1 cellular context compared by ENCODE assay signal in the genomic region with DNA sequence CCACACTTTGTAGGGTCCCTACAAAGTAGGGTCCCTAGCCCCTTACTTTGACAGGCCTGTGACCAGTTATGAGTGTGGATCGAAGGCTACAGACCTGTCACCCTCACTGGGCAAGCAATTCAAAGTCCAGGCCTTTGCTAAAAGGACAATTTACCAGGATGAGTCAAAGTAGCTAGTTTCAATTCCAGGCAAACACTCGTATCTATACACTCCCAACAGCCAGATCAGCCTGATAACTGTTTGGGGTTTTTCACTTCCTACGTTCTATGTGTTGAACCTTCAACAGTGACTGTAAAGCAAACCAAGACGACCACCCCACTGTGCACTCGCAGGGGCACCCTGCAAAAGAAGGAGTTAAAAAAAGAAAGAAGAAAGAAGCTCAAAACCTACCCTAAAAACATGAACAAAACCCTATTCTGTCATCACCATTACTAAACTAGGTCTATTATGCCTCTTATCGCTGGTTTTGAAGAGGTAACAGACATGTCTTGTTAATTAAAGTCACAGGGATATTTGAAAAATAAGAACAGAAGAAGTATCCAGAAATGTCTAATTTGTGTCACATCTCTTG.
TF ChIP-seq lines count a peak whose summit lies in the region.

No MANE protein-coding gene starts in this region.

TF ChIP-seq in GM23338, 12 proteins besides CTCF, POLR2A, EP300 and RAD21 (continued from another document):
- TF ChIP-seq, protein P1, sequence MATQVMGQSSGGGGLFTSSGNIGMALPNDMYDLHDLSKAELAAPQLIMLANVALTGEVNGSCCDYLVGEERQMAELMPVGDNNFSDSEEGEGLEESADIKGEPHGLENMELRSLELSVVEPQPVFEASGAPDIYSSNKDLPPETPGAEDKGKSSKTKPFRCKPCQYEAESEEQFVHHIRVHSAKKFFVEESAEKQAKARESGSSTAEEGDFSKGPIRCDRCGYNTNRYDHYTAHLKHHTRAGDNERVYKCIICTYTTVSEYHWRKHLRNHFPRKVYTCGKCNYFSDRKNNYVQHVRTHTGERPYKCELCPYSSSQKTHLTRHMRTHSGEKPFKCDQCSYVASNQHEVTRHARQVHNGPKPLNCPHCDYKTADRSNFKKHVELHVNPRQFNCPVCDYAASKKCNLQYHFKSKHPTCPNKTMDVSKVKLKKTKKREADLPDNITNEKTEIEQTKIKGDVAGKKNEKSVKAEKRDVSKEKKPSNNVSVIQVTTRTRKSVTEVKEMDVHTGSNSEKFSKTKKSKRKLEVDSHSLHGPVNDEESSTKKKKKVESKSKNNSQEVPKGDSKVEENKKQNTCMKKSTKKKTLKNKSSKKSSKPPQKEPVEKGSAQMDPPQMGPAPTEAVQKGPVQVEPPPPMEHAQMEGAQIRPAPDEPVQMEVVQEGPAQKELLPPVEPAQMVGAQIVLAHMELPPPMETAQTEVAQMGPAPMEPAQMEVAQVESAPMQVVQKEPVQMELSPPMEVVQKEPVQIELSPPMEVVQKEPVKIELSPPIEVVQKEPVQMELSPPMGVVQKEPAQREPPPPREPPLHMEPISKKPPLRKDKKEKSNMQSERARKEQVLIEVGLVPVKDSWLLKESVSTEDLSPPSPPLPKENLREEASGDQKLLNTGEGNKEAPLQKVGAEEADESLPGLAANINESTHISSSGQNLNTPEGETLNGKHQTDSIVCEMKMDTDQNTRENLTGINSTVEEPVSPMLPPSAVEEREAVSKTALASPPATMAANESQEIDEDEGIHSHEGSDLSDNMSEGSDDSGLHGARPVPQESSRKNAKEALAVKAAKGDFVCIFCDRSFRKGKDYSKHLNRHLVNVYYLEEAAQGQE (IDR thresholded peaks at IDR 0.05; ENCODE audit: unreplicated experiment), result no peak
- TF ChIP-seq, protein P2, sequence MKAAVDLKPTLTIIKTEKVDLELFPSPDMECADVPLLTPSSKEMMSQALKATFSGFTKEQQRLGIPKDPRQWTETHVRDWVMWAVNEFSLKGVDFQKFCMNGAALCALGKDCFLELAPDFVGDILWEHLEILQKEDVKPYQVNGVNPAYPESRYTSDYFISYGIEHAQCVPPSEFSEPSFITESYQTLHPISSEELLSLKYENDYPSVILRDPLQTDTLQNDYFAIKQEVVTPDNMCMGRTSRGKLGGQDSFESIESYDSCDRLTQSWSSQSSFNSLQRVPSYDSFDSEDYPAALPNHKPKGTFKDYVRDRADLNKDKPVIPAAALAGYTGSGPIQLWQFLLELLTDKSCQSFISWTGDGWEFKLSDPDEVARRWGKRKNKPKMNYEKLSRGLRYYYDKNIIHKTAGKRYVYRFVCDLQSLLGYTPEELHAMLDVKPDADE (IDR thresholded peaks at IDR 0.05), result no peak
- TF ChIP-seq, protein P3, sequence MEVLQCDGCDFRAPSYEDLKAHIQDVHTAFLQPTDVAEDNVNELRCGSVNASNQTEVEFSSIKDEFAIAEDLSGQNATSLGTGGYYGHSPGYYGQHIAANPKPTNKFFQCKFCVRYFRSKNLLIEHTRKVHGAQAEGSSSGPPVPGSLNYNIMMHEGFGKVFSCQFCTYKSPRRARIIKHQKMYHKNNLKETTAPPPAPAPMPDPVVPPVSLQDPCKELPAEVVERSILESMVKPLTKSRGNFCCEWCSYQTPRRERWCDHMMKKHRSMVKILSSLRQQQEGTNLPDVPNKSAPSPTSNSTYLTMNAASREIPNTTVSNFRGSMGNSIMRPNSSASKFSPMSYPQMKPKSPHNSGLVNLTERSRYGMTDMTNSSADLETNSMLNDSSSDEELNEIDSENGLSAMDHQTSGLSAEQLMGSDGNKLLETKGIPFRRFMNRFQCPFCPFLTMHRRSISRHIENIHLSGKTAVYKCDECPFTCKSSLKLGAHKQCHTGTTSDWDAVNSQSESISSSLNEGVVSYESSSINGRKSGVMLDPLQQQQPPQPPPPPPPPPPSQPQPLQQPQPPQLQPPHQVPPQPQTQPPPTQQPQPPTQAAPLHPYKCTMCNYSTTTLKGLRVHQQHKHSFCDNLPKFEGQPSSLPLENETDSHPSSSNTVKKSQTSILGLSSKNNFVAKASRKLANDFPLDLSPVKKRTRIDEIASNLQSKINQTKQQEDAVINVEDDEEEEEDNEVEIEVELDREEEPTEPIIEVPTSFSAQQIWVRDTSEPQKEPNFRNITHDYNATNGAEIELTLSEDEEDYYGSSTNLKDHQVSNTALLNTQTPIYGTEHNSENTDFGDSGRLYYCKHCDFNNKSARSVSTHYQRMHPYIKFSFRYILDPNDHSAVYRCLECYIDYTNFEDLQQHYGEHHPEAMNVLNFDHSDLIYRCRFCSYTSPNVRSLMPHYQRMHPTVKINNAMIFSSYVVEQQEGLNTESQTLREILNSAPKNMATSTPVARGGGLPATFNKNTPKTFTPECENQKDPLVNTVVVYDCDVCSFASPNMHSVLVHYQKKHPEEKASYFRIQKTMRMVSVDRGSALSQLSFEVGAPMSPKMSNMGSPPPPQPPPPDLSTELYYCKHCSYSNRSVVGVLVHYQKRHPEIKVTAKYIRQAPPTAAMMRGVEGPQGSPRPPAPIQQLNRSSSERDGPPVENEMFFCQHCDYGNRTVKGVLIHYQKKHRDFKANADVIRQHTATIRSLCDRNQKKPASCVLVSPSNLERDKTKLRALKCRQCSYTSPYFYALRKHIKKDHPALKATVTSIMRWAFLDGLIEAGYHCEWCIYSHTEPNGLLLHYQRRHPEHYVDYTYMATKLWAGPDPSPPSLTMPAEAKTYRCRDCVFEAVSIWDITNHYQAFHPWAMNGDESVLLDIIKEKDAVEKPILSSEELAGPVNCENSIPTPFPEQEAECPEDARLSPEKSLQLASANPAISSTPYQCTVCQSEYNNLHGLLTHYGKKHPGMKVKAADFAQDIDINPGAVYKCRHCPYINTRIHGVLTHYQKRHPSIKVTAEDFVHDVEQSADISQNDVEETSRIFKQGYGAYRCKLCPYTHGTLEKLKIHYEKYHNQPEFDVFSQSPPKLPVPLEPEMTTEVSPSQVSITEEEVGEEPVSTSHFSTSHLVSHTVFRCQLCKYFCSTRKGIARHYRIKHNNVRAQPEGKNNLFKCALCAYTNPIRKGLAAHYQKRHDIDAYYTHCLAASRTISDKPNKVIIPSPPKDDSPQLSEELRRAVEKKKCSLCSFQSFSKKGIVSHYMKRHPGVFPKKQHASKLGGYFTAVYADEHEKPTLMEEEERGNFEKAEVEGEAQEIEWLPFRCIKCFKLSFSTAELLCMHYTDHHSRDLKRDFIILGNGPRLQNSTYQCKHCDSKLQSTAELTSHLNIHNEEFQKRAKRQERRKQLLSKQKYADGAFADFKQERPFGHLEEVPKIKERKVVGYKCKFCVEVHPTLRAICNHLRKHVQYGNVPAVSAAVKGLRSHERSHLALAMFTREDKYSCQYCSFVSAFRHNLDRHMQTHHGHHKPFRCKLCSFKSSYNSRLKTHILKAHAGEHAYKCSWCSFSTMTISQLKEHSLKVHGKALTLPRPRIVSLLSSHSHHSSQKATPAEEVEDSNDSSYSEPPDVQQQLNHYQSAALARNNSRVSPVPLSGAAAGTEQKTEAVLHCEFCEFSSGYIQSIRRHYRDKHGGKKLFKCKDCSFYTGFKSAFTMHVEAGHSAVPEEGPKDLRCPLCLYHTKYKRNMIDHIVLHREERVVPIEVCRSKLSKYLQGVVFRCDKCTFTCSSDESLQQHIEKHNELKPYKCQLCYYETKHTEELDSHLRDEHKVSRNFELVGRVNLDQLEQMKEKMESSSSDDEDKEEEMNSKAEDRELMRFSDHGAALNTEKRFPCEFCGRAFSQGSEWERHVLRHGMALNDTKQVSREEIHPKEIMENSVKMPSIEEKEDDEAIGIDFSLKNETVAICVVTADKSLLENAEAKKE (CRISPR knock-in tag; IDR thresholded peaks at IDR 0.05), result no peak
- no peak for TF ChIP-seq CREB1 (CRISPR knock-in tag; IDR thresholded peaks at IDR 0.05; ENCODE audit: low read depth)
- no peak for TF ChIP-seq STAT1 (IDR thresholded peaks at IDR 0.05; ENCODE audit: unreplicated experiment)
